In genomic region chr3:138409171-138409570, GRCh38 we compare ENCODE assay signal across 17 cellular contexts. TPM values are rescaled to one million over a fixed set of nuclear protein-coding genes. Genes with fewer than 3 reads are reported as not detected.
DNase-seq lines count a peak whose midpoint lies in the region; ATAC-seq and TF ChIP-seq lines count a peak whose summit lies in the region.
"Had no signal": no experiment of that assay in that cellular context is flagged by ENCODE, and none has a peak within 500 bp of the region (broad histone marks: within the 10 kb centered on the region; RNA-seq: fewer than 3 reads in every experiment).

No MANE protein-coding gene starts in this region.

- no peak for TF ChIP-seq CTCF in osteoblast (IDR thresholded peaks at IDR 0.05; ENCODE audit: extremely low read depth, low read depth, low read length)

- peak; percentile 51 for DNase-seq in EH (ENCODE audit: low read depth)
- DNase-seq in astrocyte of the hippocampus (ENCODE audit: low read depth, low spot score): peak; percentile 32
- peak; percentile 73 for DNase-seq in iPS DF 19.7 (ENCODE audit: low read depth, low spot score)
- no peak for DNase-seq in HK-2 (ENCODE audit: unreplicated experiment)
- DNase-seq in osteoblast (ENCODE audit: insufficient read length, low spot score, missing footprints): no peak
- DNase-seq in COLO668 (lab: John Stamatoyannopoulos, UW; ENCODE audit: unreplicated experiment): no peak
- DNase-seq: CD8-positive, alpha-beta T cell; NCI-H1092 treated with DMSO at 0.1 percent for 48 hours; NCI-H2081 treated with DMSO at 0.1 percent for 48 hours; NCI-H510A; NCI-H748 treated with DMSO at 0.1 percent for 48 hours; SHP77; SK-N-SH had no signal

- H3K9ac ChIP-seq in HUES48 (ENCODE audit: low read depth, low read length): no peak overlapping the region
- H3K9ac ChIP-seq: BLaER1, SK-N-SH had no signal

- no peaks in the 10 kb centered on the region for H3K27me3 ChIP-seq in HUES48 (ENCODE audit: control insufficient read depth, insufficient read depth, low read length)
- H3K27me3 ChIP-seq in osteoblast (ENCODE audit: insufficient read depth, low read length): no peaks in the 10 kb centered on the region
- H3K27me3 ChIP-seq: BLaER1 had no signal

- H3K4me2 ChIP-seq in osteoblast (ENCODE audit: insufficient read depth, low read length): no peak overlapping the region
- H3K4me2 ChIP-seq: A549, BLaER1, SK-N-SH had no signal

- H3K9me3 ChIP-seq in HUES48 (ENCODE audit: control insufficient read depth, insufficient read depth, low read length) (no peaks in the 10 kb centered on the region), osteoblast (ENCODE audit: low read depth, low read length) (no peaks in the 10 kb centered on the region)
- H3K9me3 ChIP-seq: A549, BLaER1, SK-N-SH had no signal

- peaks cover 28% of the 10 kb centered on the region for H3K4me1 ChIP-seq in HUES48 (ENCODE audit: control insufficient read depth, insufficient read depth, low read length)
- peaks cover 10% of the 10 kb centered on the region for H3K4me1 ChIP-seq in osteoblast (ENCODE audit: insufficient read depth, low read length)
- H3K4me1 ChIP-seq: A549 had no signal

- ATAC-seq in GM21576 (IDR thresholded peaks at IDR 0.05; ENCODE audit: unreplicated experiment): no peak
- ATAC-seq: A549; CD8-positive, alpha-beta T cell had no signal

- H3K27ac ChIP-seq in HUES48 (ENCODE audit: low read depth, low read length) (peak overlapping the region; percentile 88), osteoblast (ENCODE audit: low read depth, low read length) (no peak overlapping the region)
- H3K27ac ChIP-seq: A549, BLaER1 had no signal

- H3K79me2 ChIP-seq in osteoblast (ENCODE audit: insufficient read depth, low read length): no peaks in the 10 kb centered on the region

- H4K20me1 ChIP-seq in osteoblast (ENCODE audit: insufficient read depth, low read length): no peaks in the 10 kb centered on the region
- H4K20me1 ChIP-seq: BLaER1 had no signal

- H2AFZ ChIP-seq in osteoblast (ENCODE audit: low read length): no peak overlapping the region

- H3K4me3 ChIP-seq in HUES48 (ENCODE audit: low read depth, low read length) (no peak overlapping the region), osteoblast (ENCODE audit: insufficient read depth, low read length) (no peak overlapping the region)
- H3K4me3 ChIP-seq: A549, BLaER1 had no signal

- H3K36me3 ChIP-seq in HUES48 (ENCODE audit: control insufficient read depth, insufficient read depth, low read length): peaks cover 4% of the 10 kb centered on the region; the same call in 1 of the 2 replicates
- H3K36me3 ChIP-seq in osteoblast (ENCODE audit: insufficient read depth, low read length): peaks cover 18% of the 10 kb centered on the region
- H3K36me3 ChIP-seq: BLaER1 had no signal

RNA-seq across cellular contexts. Expression of gene ESYT3, which starts 25.2 kb away (rescaled TPM):
- 0.59 and 0.72 TPM in 2 replicates for total RNA-seq in osteoblast
- total RNA-seq: CD8-positive, alpha-beta T cell had no signal

Comparison
In these comparisons a context has a peak if more than half of its experiments do, and no peak if none do; other contexts are left out.
1. DNase-seq: peak in EH (single experiment), astrocyte of the hippocampus (single experiment) and iPS DF 19.7 (single experiment); none in HK-2 (single experiment), osteoblast (single experiment) and COLO668 (single experiment).